22 cellular contexts compared by ENCODE assay signal in the genomic region with DNA sequence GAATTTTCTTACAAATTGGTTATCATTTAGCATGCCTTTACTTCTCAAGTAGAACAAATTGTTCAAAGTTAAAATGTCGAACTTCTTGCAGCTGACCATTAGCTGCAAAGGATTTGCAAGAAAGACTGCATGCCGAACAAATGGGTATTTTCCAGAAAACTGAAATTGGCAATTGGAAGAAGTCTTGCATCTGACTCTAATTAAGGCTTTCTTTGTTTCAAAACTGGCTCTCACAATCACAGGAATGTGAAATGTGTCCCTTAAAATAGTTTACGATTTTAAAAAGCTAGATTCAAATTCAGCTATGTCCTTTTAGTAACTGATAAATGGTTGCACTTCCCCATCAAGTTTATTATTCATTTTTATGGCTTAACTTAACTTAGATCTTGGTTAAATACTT.
A peak's percentile ranks its signal among the peaks of the same experiment; 100 is the strongest.
DNase-seq lines count a peak whose midpoint lies in the region; ATAC-seq and TF ChIP-seq lines count a peak whose summit lies in the region.
"Had no signal": no experiment of that assay in that cellular context is flagged by ENCODE, and none has a peak within 500 bp of the region (broad histone marks: within the 10 kb centered on the region; RNA-seq: fewer than 3 reads in every experiment).

No MANE protein-coding gene starts in this region.

- no peak overlapping the region for H3K4me2 ChIP-seq in Karpas-422 (ENCODE audit: low read depth, low read length, poor library complexity, severe bottlenecking)
- H3K4me2 ChIP-seq: KMS-11 had no signal

- H3K9me3 ChIP-seq in Karpas-422 (ENCODE audit: low read length), result no peaks in the 10 kb centered on the region
- H3K9me3 ChIP-seq: BLaER1 treated with 17β-estradiol and CSF1 and Interleukin-3, amounts not matched to agents 10 nM and 100 nM had no signal

- ATAC-seq in omental fat pad (ENCODE audit: low FRiP score), result no peak
- ATAC-seq: CD8-positive, alpha-beta T cell; Right ventricle myocardium inferior had no signal

- H2AFZ ChIP-seq in Karpas-422 (ENCODE audit: low read length), result 0 out of 2 replicates have a peak overlapping the region, but pooled peaks have one; percentile 48

- H3K27ac ChIP-seq in Karpas-422 (ENCODE audit: low read length), result no peak overlapping the region
- H3K27ac ChIP-seq: HL-60, KMS-11 had no signal

- H3K4me3 ChIP-seq in Karpas-422 (ENCODE audit: low read length) (no peak overlapping the region), fibroblast of mammary gland (ENCODE audit: control insufficient read depth, low read depth, low read length) (no peak overlapping the region)
- H3K4me3 ChIP-seq: BLaER1 treated with 17β-estradiol and CSF1 and Interleukin-3, amounts not matched to agents 10 nM and 100 nM had no signal

- H4K20me1 ChIP-seq in Karpas-422 (ENCODE audit: insufficient read depth, low read depth, low read length), result no peaks in the 10 kb centered on the region
- H4K20me1 ChIP-seq: BLaER1 treated with 17β-estradiol and CSF1 and Interleukin-3, amounts not matched to agents 10 nM and 100 nM had no signal

- no peaks in the 10 kb centered on the region for H3K9me2 ChIP-seq in Karpas-422 (replicated peaks; ENCODE audit: insufficient read depth, low read length)

- TF ChIP-seq CTCF in fibroblast of mammary gland (conservative IDR thresholded peaks at IDR 0.05; ENCODE audit: control insufficient read depth, insufficient read depth, low read depth, low read length) (no peak), omental fat pad (IDR thresholded peaks at IDR 0.05) (no peak)

- DNase-seq in EH (ENCODE audit: low read depth), result peak; percentile 59
- DNase-seq in Karpas-422, result no peak
- DNase-seq in fibroblast of mammary gland (ENCODE audit: low read depth), result peak; percentile 40
- DNase-seq in activated T-cell treated with anti-CD3 and anti-CD28 coated beads, Interleukin-2, amount 50 U/mL, for 1 hour, result no peak
- DNase-seq in T-helper 2 cell, result no peak
- no peak for DNase-seq in dermis blood vessel endothelial cell
- DNase-seq in omental fat pad (ENCODE audit: low spot score), result no peak
- DNase-seq: Calu3; CD8-positive, alpha-beta T cell; EL; H9; NCI-H1048; NCI-H1436; NCI-H2029; NCI-H2171 treated with DMSO at 0.1 percent for 48 hours; NCI-H446 treated with DMSO at 0.1 percent for 48 hours; NCI-H69; NK-92 treated with Interleukin-12 subunit alpha and Interleukin-12 subunit beta, amount 100 ng/mL, for 24 hours had no signal

- H3K4me1 ChIP-seq in Karpas-422 (ENCODE audit: low read length), result peaks cover 21% of the 10 kb centered on the region

- H3K27me3 ChIP-seq in Karpas-422 (ENCODE audit: low read length), result no peaks in the 10 kb centered on the region
- H3K27me3 ChIP-seq: BLaER1 treated with 17β-estradiol and CSF1 and Interleukin-3, amounts not matched to agents 10 nM and 100 nM had no signal

- H3K79me2 ChIP-seq in Karpas-422 (ENCODE audit: low read length), result no peaks in the 10 kb centered on the region

- no peaks in the 10 kb centered on the region for H3K36me3 ChIP-seq in Karpas-422 (ENCODE audit: insufficient read depth, low read length)
- H3K36me3 ChIP-seq: BLaER1 treated with 17β-estradiol and CSF1 and Interleukin-3, amounts not matched to agents 10 nM and 100 nM had no signal

- no peak overlapping the region for H3K9ac ChIP-seq in Karpas-422 (ENCODE audit: low read length)
- H3K9ac ChIP-seq: BLaER1 treated with 17β-estradiol and CSF1 and Interleukin-3, amounts not matched to agents 10 nM and 100 nM; KMS-11 had no signal

Comparison
In these comparisons a context has a peak if more than half of its experiments do, and no peak if none do; other contexts are left out.
1. DNase-seq: peak in EH (single experiment) and fibroblast of mammary gland (single experiment); none in Karpas-422 (single experiment), activated T-cell treated with anti-CD3 and anti-CD28 coated beads, Interleukin-2, amount 50 U/mL, for 1 hour (single experiment), T-helper 2 cell (0 of 5), dermis blood vessel endothelial cell (single experiment) and omental fat pad (single experiment).